Comparison of ENCODE assay signal across 1 cellular context in the genomic region with DNA sequence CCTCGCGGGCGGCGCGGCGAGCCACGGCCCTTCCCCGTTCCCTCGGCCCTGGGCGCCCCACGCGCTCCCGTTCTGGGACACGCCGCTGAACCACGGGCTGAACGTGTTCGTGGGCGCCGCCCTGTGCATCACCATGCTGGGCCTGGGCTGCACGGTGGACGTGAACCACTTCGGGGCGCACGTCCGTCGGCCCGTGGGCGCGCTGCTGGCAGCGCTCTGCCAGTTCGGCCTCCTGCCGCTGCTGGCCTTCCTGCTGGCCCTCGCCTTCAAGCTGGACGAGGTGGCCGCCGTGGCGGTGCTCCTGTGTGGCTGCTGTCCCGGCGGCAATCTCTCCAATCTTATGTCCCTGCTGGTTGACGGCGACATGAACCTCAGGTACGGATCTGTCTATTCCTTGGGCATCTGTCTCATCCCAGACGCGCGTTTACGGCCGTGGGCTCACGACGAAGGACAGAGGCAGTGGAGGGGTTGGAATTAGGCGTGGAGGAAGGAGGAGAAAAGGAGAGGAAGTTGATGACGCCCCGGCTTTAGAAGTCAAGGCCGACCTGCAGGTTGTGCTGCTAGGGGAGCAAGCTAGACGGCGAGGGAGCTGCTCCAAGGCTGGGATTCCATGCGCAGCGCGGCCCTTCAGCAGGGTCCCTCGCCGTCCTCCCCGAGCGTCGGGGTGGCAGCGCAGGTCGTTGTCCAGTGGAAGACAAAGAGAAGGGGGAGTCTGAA.
TF ChIP-seq lines count a peak whose summit lies in the region.

No MANE protein-coding gene starts in this region.

TF ChIP-seq in IMR-90, 13 proteins besides CTCF, POLR2A, EP300 and RAD21:
- no peak for TF ChIP-seq CHD1 (IDR thresholded peaks at IDR 0.05; ENCODE audit: low read depth, low read length)
- no peak for TF ChIP-seq FOS (IDR thresholded peaks at IDR 0.05; ENCODE audit: low read depth, low read length)
- no peak for TF ChIP-seq RCOR1 (IDR thresholded peaks at IDR 0.05; ENCODE audit: insufficient replicate concordance, low read length)
- TF ChIP-seq NFE2L2 (IDR thresholded peaks at IDR 0.05; ENCODE audit: low read depth, low read length) = no peak
- no peak for TF ChIP-seq RFX5 (IDR thresholded peaks at IDR 0.05; ENCODE audit: low read depth, low read length)
- no peak for TF ChIP-seq BHLHE40 (IDR thresholded peaks at IDR 0.05; ENCODE audit: low read depth, low read length)
- TF ChIP-seq MAZ (IDR thresholded peaks at IDR 0.05; ENCODE audit: borderline replicate concordance, low read depth, low read length) = no peak
- no peak for TF ChIP-seq SMC3 (IDR thresholded peaks at IDR 0.05; ENCODE audit: low read depth, low read length)
- no peak for TF ChIP-seq CEBPB (IDR thresholded peaks at IDR 0.05; ENCODE audit: low read depth, low read length)
- TF ChIP-seq, protein P1, sequence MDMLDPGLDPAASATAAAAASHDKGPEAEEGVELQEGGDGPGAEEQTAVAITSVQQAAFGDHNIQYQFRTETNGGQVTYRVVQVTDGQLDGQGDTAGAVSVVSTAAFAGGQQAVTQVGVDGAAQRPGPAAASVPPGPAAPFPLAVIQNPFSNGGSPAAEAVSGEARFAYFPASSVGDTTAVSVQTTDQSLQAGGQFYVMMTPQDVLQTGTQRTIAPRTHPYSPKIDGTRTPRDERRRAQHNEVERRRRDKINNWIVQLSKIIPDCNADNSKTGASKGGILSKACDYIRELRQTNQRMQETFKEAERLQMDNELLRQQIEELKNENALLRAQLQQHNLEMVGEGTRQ (IDR thresholded peaks at IDR 0.05; ENCODE audit: low read depth, low read length) = no peak
- TF ChIP-seq ELK1 (IDR thresholded peaks at IDR 0.05; ENCODE audit: borderline replicate concordance, low read depth, low read length) = no peak
- no peak for TF ChIP-seq MAFK (IDR thresholded peaks at IDR 0.05; ENCODE audit: low read depth, low read length)
- no peak for TF ChIP-seq MXI1 (IDR thresholded peaks at IDR 0.05; ENCODE audit: borderline replicate concordance, low read depth, low read length)
